28 cellular contexts compared by ENCODE assay signal in genomic region chr2:156177654-156178053, GRCh38.
"Had no signal": no experiment of that assay in that cellular context is flagged by ENCODE, and none has a peak within 500 bp of the region (broad histone marks: within the 10 kb centered on the region; RNA-seq: fewer than 3 reads in every experiment).

No MANE protein-coding gene starts in this region.

- H3K9me3 ChIP-seq: colonic mucosa, esophagus muscularis mucosa, esophagus squamous epithelium, gastrocnemius medialis, gastroesophageal sphincter, heart left ventricle, heart right ventricle had no signal

- H3K36me3 ChIP-seq: colonic mucosa, esophagus muscularis mucosa, esophagus squamous epithelium, gastrocnemius medialis, gastroesophageal sphincter, heart left ventricle, heart right ventricle had no signal

- H3K27me3 ChIP-seq: colonic mucosa, esophagus muscularis mucosa, esophagus squamous epithelium, foreskin keratinocyte, gastrocnemius medialis, gastroesophageal sphincter, heart left ventricle had no signal

- ATAC-seq: effector memory CD8-positive, alpha-beta T cell; esophagus mucosa; foreskin keratinocyte; gastrocnemius medialis; gastroesophageal sphincter; heart left ventricle; heart right ventricle had no signal

- FAIRE-seq: colon, endometrium, endothelial cell of umbilical vein, frontal cortex had no signal

- H3K27ac ChIP-seq: colonic mucosa, coronary artery, dorsolateral prefrontal cortex, epithelial cell of prostate, esophagus muscularis mucosa, esophagus squamous epithelium, foreskin keratinocyte, gastrocnemius medialis, gastroesophageal sphincter, heart left ventricle, heart right ventricle had no signal

- H3K4me3 ChIP-seq: colonic mucosa, coronary artery, dorsolateral prefrontal cortex, esophagus muscularis mucosa, esophagus squamous epithelium, gastrocnemius medialis, gastroesophageal sphincter, heart left ventricle, heart right ventricle had no signal

- H3K4me1 ChIP-seq: colonic mucosa, esophagus muscularis mucosa, gastrocnemius medialis, gastroesophageal sphincter, heart left ventricle, heart right ventricle had no signal

- DNase-seq: colonic mucosa; cortex of kidney; dermis blood vessel endothelial cell; dorsolateral prefrontal cortex; effector CD4-positive, alpha-beta T cell; effector CD8-positive, alpha-beta T cell; effector memory CD4-positive, alpha-beta T cell; effector memory CD8-positive, alpha-beta T cell; endodermal cell; erythroblast; esophagus squamous epithelium; foreskin fibroblast; foreskin keratinocyte; foreskin melanocyte; gastrocnemius medialis; glutamatergic neuron; head of caudate nucleus; heart left ventricle; heart right ventricle had no signal
